Comparison of ENCODE assay signal across 6 cellular contexts in genomic region chr1:161065681-161066080, GRCh38. TPM values are rescaled to one million over a fixed set of nuclear protein-coding genes. Genes with fewer than 3 reads are reported as not detected.
"Had no signal": no experiment of that assay in that cellular context is flagged by ENCODE, and none has a peak within 500 bp of the region (broad histone marks: within the 10 kb centered on the region; RNA-seq: fewer than 3 reads in every experiment).

No MANE protein-coding gene starts in this region.

RNA-seq across cellular contexts. Expression of gene ARHGAP30, which starts 4.0 kb away (rescaled TPM):
- polyA plus RNA-seq: neural cell had no signal

RNA-seq across cellular contexts. Expression of gene NECTIN4, which starts 23.7 kb away (rescaled TPM):
- total RNA-seq: adrenal gland, frontal cortex, mesenteric fat pad, spleen had no signal
- polyA plus RNA-seq: neural cell had no signal

RNA-seq across cellular contexts. Expression of gene KLHDC9, which starts 32.5 kb away (rescaled TPM):
- total RNA-seq: mesenteric fat pad; T-helper 2 cell treated with Interferon-gamma antibody and Interleukin-4, amounts not matched to agents 100 ng/mL and 5 ng/mL, for 36 hours had no signal
